ENCODE assay signal across 17 cellular contexts in genomic region chr14:103656758-103657133, GRCh38. TPM values are rescaled to one million over a fixed set of nuclear protein-coding genes. Genes with fewer than 3 reads are reported as not detected.
DNase-seq lines count a peak whose midpoint lies in the region; ATAC-seq and TF ChIP-seq lines count a peak whose summit lies in the region.
"Had no signal": no experiment of that assay in that cellular context is flagged by ENCODE, and none has a peak within 500 bp of the region (broad histone marks: within the 10 kb centered on the region; RNA-seq: fewer than 3 reads in every experiment).

No MANE protein-coding gene starts in this region.

- intact Hi-C loops in mucosa of descending colon (cut with DNase I, micrococcal nuclease) (no loop called here), left ventricle myocardium inferior (cut with micrococcal nuclease) (no loop called here)

- H3K4me1 Mint-ChIP-seq in activated T-helper 17 cell treated with anti-CD3 and anti-CD28 coated beads, Interleukin-2, amount 50 U/mL, for 72 hours, result no peaks in the 10 kb centered on the region
- H3K4me1 Mint-ChIP-seq in endothelial cell (ENCODE audit: unreplicated experiment), result no peaks in the 10 kb centered on the region
- H3K4me1 Mint-ChIP-seq in activated naive CD4-positive, alpha-beta T cell treated with anti-CD3 and anti-CD28 coated beads, Interleukin-2, amount 10 ng/mL, durations not matched to agents 7 days and 5 days, result peaks cover 2% of the 10 kb centered on the region

- TF ChIP-seq CTCF in endothelial cell (IDR thresholded peaks at IDR 0.05; ENCODE audit: unreplicated experiment) (no peak), mucosa of descending colon (IDR thresholded peaks at IDR 0.05) (no peak), left ventricle myocardium inferior (IDR thresholded peaks at IDR 0.05; ENCODE audit: borderline replicate concordance) (no peak)

- in situ Hi-C loops in G401 (cut with HindIII; ENCODE audit: low sequenced_read_pairs), result no loop called here

- DNase-seq in G401 (ENCODE audit: low spot score) (peak; percentile 50), endothelial cell (ENCODE audit: low spot score) (no peak), mucosa of descending colon (no peak), left ventricle myocardium inferior (no peak), DMS53 treated with DMSO at 0.1 percent for 48 hours (lab: John Stamatoyannopoulos, UW; ENCODE audit: unreplicated experiment) (no peak)
- no peak for DNase-seq in activated naive CD4-positive, alpha-beta T cell treated with anti-CD3 and anti-CD28 coated beads, Interleukin-2, amount 10 ng/mL, durations not matched to agents 7 days and 5 days
- DNase-seq: DND-41, GDM1, GOT3, NCI-H1092, NCI-H2081 treated with DMSO at 0.1 percent for 48 hours, NCI-H524, SHP77 had no signal

- peak overlapping the region; percentile 34 for H3K27ac Mint-ChIP-seq in activated T-helper 17 cell treated with anti-CD3 and anti-CD28 coated beads, Interleukin-2, amount 50 U/mL, for 72 hours
- no peak overlapping the region for H3K27ac Mint-ChIP-seq in endothelial cell (ENCODE audit: unreplicated experiment)
- no peak overlapping the region for H3K27ac Mint-ChIP-seq in activated naive CD4-positive, alpha-beta T cell treated with anti-CD3 and anti-CD28 coated beads, Interleukin-2, amount 10 ng/mL, durations not matched to agents 7 days and 5 days

- H3K27me3 ChIP-seq in left ventricle myocardium inferior (ENCODE audit: low read depth), result no peaks in the 10 kb centered on the region

- no peak overlapping the region for H3K4me3 ChIP-seq in mucosa of descending colon
- no peak overlapping the region for H3K4me3 ChIP-seq in left ventricle myocardium inferior
- H3K4me3 ChIP-seq: GM12878 had no signal

- no peaks in the 10 kb centered on the region for H3K27me3 Mint-ChIP-seq in activated T-helper 17 cell treated with anti-CD3 and anti-CD28 coated beads, Interleukin-2, amount 50 U/mL, for 72 hours
- no peaks in the 10 kb centered on the region for H3K27me3 Mint-ChIP-seq in endothelial cell (ENCODE audit: unreplicated experiment)
- no peaks in the 10 kb centered on the region for H3K27me3 Mint-ChIP-seq in activated naive CD4-positive, alpha-beta T cell treated with anti-CD3 and anti-CD28 coated beads, Interleukin-2, amount 10 ng/mL, durations not matched to agents 7 days and 5 days

- ATAC-seq in activated T-helper 17 cell treated with anti-CD3 and anti-CD28 coated beads, Interleukin-2, amount 50 U/mL, for 72 hours (replicated peaks), result no peak
- peak; percentile 25 for ATAC-seq in mucosa of descending colon
- no peak for ATAC-seq in GM19467 (IDR thresholded peaks at IDR 0.05; ENCODE audit: unreplicated experiment)
- ATAC-seq: GM12878 had no signal

- H3K36me3 Mint-ChIP-seq in activated T-helper 17 cell treated with anti-CD3 and anti-CD28 coated beads, Interleukin-2, amount 50 U/mL, for 72 hours (ENCODE audit: low read depth), result peaks cover 89% of the 10 kb centered on the region
- H3K36me3 Mint-ChIP-seq in endothelial cell (ENCODE audit: low read depth, unreplicated experiment), result peaks cover 44% of the 10 kb centered on the region
- peaks cover 34% of the 10 kb centered on the region for H3K36me3 Mint-ChIP-seq in activated naive CD4-positive, alpha-beta T cell treated with anti-CD3 and anti-CD28 coated beads, Interleukin-2, amount 10 ng/mL, durations not matched to agents 7 days and 5 days

- no peaks in the 10 kb centered on the region for H3K36me3 ChIP-seq in mucosa of descending colon (ENCODE audit: low read depth)
- peaks cover 74% of the 10 kb centered on the region for H3K36me3 ChIP-seq in left ventricle myocardium inferior

- no peak overlapping the region for H3K27ac ChIP-seq in left ventricle myocardium inferior (replicated peaks)
- H3K27ac ChIP-seq: KMS-11 had no signal

- H3K9me3 Mint-ChIP-seq in activated T-helper 17 cell treated with anti-CD3 and anti-CD28 coated beads, Interleukin-2, amount 50 U/mL, for 72 hours, result no peaks in the 10 kb centered on the region
- H3K9me3 Mint-ChIP-seq in endothelial cell (ENCODE audit: unreplicated experiment), result no peaks in the 10 kb centered on the region
- H3K9me3 Mint-ChIP-seq in activated naive CD4-positive, alpha-beta T cell treated with anti-CD3 and anti-CD28 coated beads, Interleukin-2, amount 10 ng/mL, durations not matched to agents 7 days and 5 days, result no peaks in the 10 kb centered on the region

- no peak overlapping the region for H3K4me3 Mint-ChIP-seq in activated T-helper 17 cell treated with anti-CD3 and anti-CD28 coated beads, Interleukin-2, amount 50 U/mL, for 72 hours
- peak overlapping the region; percentile 44 for H3K4me3 Mint-ChIP-seq in endothelial cell (ENCODE audit: unreplicated experiment)
- H3K4me3 Mint-ChIP-seq in activated naive CD4-positive, alpha-beta T cell treated with anti-CD3 and anti-CD28 coated beads, Interleukin-2, amount 10 ng/mL, durations not matched to agents 7 days and 5 days, result no peak overlapping the region

- peaks cover 1% of the 10 kb centered on the region for H3K4me1 ChIP-seq in mucosa of descending colon (ENCODE audit: low read depth)
- peaks cover 64% of the 10 kb centered on the region for H3K4me1 ChIP-seq in left ventricle myocardium inferior

- H3K9me3 ChIP-seq in mucosa of descending colon (no peaks in the 10 kb centered on the region), left ventricle myocardium inferior (replicated peaks) (no peaks in the 10 kb centered on the region)

- CTCF ChIA-PET in activated naive CD4-positive, alpha-beta T cell treated with anti-CD3 and anti-CD28 coated beads, Interleukin-2, amount 10 ng/mL, durations not matched to agents 7 days and 5 days (lab: Charles Lee), result no interaction called here

RNA-seq across cellular contexts. Expression of gene KLC1, which starts 27.7 kb away (rescaled TPM):
- 87.3 and 184 TPM in 2 replicates for total RNA-seq in G401 (2014; rRNA removed; shearing (Covaris generic))
- 100 to 1,000 TPM; 135 to 137 TPM for total RNA-seq in activated T-helper 17 cell treated with anti-CD3 and anti-CD28 coated beads, Interleukin-2, amount 50 U/mL, for 72 hours
- total RNA-seq in endothelial cell (ENCODE audit: unreplicated experiment) (220 TPM), mucosa of descending colon (100 to 1,000 TPM in 2 of 3 donors, 10 to 100 TPM in 1; 99.3 to 188 (median 104) TPM), left ventricle myocardium inferior (137 TPM)

RNA-seq across cellular contexts. Expression of gene XRCC3, which starts 58.5 kb away (rescaled TPM):
- total RNA-seq in G401 (2014; rRNA removed; shearing (Covaris generic)), result 52.7 and 53.0 TPM in 2 replicates
- 10 to 100 TPM; 36.4 to 62.4 TPM for total RNA-seq in activated T-helper 17 cell treated with anti-CD3 and anti-CD28 coated beads, Interleukin-2, amount 50 U/mL, for 72 hours
- 10.2 TPM for total RNA-seq in endothelial cell (ENCODE audit: unreplicated experiment)
- total RNA-seq in mucosa of descending colon, result 10 to 100 TPM in 2 of 3 donors, 1 to 10 TPM in 1; 7.7 to 17.8 (median 11.0) TPM
- 4.1 TPM for total RNA-seq in left ventricle myocardium inferior

RNA-seq across cellular contexts. Expression of gene ZFYVE21, which starts 58.9 kb away (rescaled TPM):
- total RNA-seq in G401 (2014; rRNA removed; shearing (Covaris generic)), result 18.1 and 23.4 TPM in 2 replicates
- total RNA-seq in activated T-helper 17 cell treated with anti-CD3 and anti-CD28 coated beads, Interleukin-2, amount 50 U/mL, for 72 hours, result 10 to 100 TPM; 18.2 to 20.6 TPM
- total RNA-seq in endothelial cell (ENCODE audit: unreplicated experiment), result 48.1 TPM
- 10 to 100 TPM; 49.9 to 67.1 (median 60.9) TPM for total RNA-seq in mucosa of descending colon
- total RNA-seq in left ventricle myocardium inferior, result 50.5 TPM
